In genomic region chr2:157415632-157416101, GRCh38 we compare ENCODE assay signal across 16 cellular contexts. TPM values are rescaled to one million over a fixed set of nuclear protein-coding genes. Genes with fewer than 3 reads are reported as not detected.
A peak's percentile ranks its signal among the peaks of the same experiment; 100 is the strongest.
DNase-seq lines count a peak whose midpoint lies in the region; ATAC-seq, FAIRE-seq and TF ChIP-seq lines count a peak whose summit lies in the region.
"Had no signal": no experiment of that assay in that cellular context is flagged by ENCODE, and none has a peak within 500 bp of the region (broad histone marks: within the 10 kb centered on the region; RNA-seq: fewer than 3 reads in every experiment).

No MANE protein-coding gene starts in this region.

- no peak for DNase-seq in activated CD8-positive, alpha-beta memory T cell treated with anti-CD3 and anti-CD28 coated beads, Interleukin-2, amount 10 ng/mL, durations not matched to agents 7 days and 5 days
- DNase-seq in activated CD8-positive, alpha-beta memory T cell treated with anti-CD3 and anti-CD28 coated beads, Interleukin-2, amount 50 U/mL, for 48 hours = no peak
- DNase-seq in MV-4-11 (lab: John Stamatoyannopoulos, UW) = peak; percentile 74
- no peak for DNase-seq in urothelium cell line (ENCODE audit: low spot score)
- DNase-seq in GM03348 (ENCODE audit: low spot score) = no peak
- DNase-seq: ACHN; activated CD4-positive, CD25-positive, alpha-beta regulatory T cell treated with anti-CD3 and anti-CD28 coated beads, Interleukin-2, amount 50 U/mL, for 72 hours; DMS79; NCI-H1105 treated with DMSO at 0.1 percent for 48 hours; ovary; uterus had no signal

- peaks cover 85% of the 10 kb centered on the region for H3K36me3 Mint-ChIP-seq in activated CD8-positive, alpha-beta memory T cell treated with anti-CD3 and anti-CD28 coated beads, Interleukin-2, amount 10 ng/mL, durations not matched to agents 7 days and 5 days
- H3K36me3 Mint-ChIP-seq in activated T-helper 17 cell treated with anti-CD3 and anti-CD28 coated beads, Interleukin-2, amount 50 U/mL, for 72 hours (ENCODE audit: low read depth) = peaks cover 99% of the 10 kb centered on the region

- no peaks in the 10 kb centered on the region for H3K27me3 ChIP-seq in neutrophil
- H3K27me3 ChIP-seq: ovary, uterus had no signal

- no peaks in the 10 kb centered on the region for H3K9me3 Mint-ChIP-seq in activated CD8-positive, alpha-beta memory T cell treated with anti-CD3 and anti-CD28 coated beads, Interleukin-2, amount 10 ng/mL, durations not matched to agents 7 days and 5 days (ENCODE audit: low read depth)
- no peaks in the 10 kb centered on the region for H3K9me3 Mint-ChIP-seq in activated T-helper 17 cell treated with anti-CD3 and anti-CD28 coated beads, Interleukin-2, amount 50 U/mL, for 72 hours

- ATAC-seq in activated CD8-positive, alpha-beta memory T cell treated with anti-CD3 and anti-CD28 coated beads, Interleukin-2, amount 10 ng/mL, durations not matched to agents 7 days and 5 days = no peak
- ATAC-seq in activated T-helper 17 cell treated with anti-CD3 and anti-CD28 coated beads, Interleukin-2, amount 50 U/mL, for 72 hours (replicated peaks) = no peak
- no peak for ATAC-seq in HG02970 (IDR thresholded peaks at IDR 0.05; ENCODE audit: low FRiP score, unreplicated experiment)

- peaks cover 89% of the 10 kb centered on the region for H3K4me1 Mint-ChIP-seq in activated CD8-positive, alpha-beta memory T cell treated with anti-CD3 and anti-CD28 coated beads, Interleukin-2, amount 10 ng/mL, durations not matched to agents 7 days and 5 days
- H3K4me1 Mint-ChIP-seq in activated T-helper 17 cell treated with anti-CD3 and anti-CD28 coated beads, Interleukin-2, amount 50 U/mL, for 72 hours = peaks cover 72% of the 10 kb centered on the region

- peaks cover 78% of the 10 kb centered on the region for H3K36me3 ChIP-seq in neutrophil
- H3K36me3 ChIP-seq: ovary, uterus had no signal

- H3K4me1 ChIP-seq in neutrophil (ENCODE audit: control insufficient read depth in 1 of 2, insufficient read depth in 1 of 2, low read depth in 1 of 2, low read length in 1 of 2) = peaks cover 79 to 85% of the 10 kb centered on the region in 2 experiments
- H3K4me1 ChIP-seq: uterus had no signal

- peak overlapping the region in 1 of 2 experiments; percentile 50 for H3K4me3 ChIP-seq in neutrophil (ENCODE audit: low read depth in 1 of 2, low read length in 1 of 2)
- H3K4me3 ChIP-seq: ovary, SK-N-MC, uterus had no signal

- H3K27ac ChIP-seq in neutrophil = peak overlapping the region; percentile 97
- H3K27ac ChIP-seq: ovary, SK-N-MC, uterus had no signal

- no peak for TF ChIP-seq CTCF in neutrophil (IDR thresholded peaks at IDR 0.05)

- CTCF ChIA-PET in activated CD8-positive, alpha-beta memory T cell treated with anti-CD3 and anti-CD28 coated beads, Interleukin-2, amount 10 ng/mL, durations not matched to agents 7 days and 5 days (lab: Charles Lee) = interaction anchor here (1.0 to 7.2 kb wide), 7 partner anchors 11 to 113 kb away, joined by 3 to 27 read pairs (median 4); no protein-coding TSS in a partner anchor

- peak overlapping the region; percentile 79 for H3K27ac Mint-ChIP-seq in activated CD8-positive, alpha-beta memory T cell treated with anti-CD3 and anti-CD28 coated beads, Interleukin-2, amount 10 ng/mL, durations not matched to agents 7 days and 5 days
- peak overlapping the region; percentile 96 for H3K27ac Mint-ChIP-seq in activated T-helper 17 cell treated with anti-CD3 and anti-CD28 coated beads, Interleukin-2, amount 50 U/mL, for 72 hours

- no peak for FAIRE-seq in urothelium cell line (lab: Jason Lieb, UNC)

- H3K9me3 ChIP-seq in neutrophil = no peaks in the 10 kb centered on the region
- H3K9me3 ChIP-seq: ovary, uterus had no signal

- peak overlapping the region; percentile 19 for H3K4me3 Mint-ChIP-seq in activated CD8-positive, alpha-beta memory T cell treated with anti-CD3 and anti-CD28 coated beads, Interleukin-2, amount 10 ng/mL, durations not matched to agents 7 days and 5 days
- H3K4me3 Mint-ChIP-seq in activated T-helper 17 cell treated with anti-CD3 and anti-CD28 coated beads, Interleukin-2, amount 50 U/mL, for 72 hours = peak overlapping the region; percentile 79

- H3K27me3 Mint-ChIP-seq in activated CD8-positive, alpha-beta memory T cell treated with anti-CD3 and anti-CD28 coated beads, Interleukin-2, amount 10 ng/mL, durations not matched to agents 7 days and 5 days = no peaks in the 10 kb centered on the region
- no peaks in the 10 kb centered on the region for H3K27me3 Mint-ChIP-seq in activated T-helper 17 cell treated with anti-CD3 and anti-CD28 coated beads, Interleukin-2, amount 50 U/mL, for 72 hours

RNA-seq across cellular contexts. Expression of gene CYTIP, which starts 28.2 kb away (rescaled TPM):
- 100 to 1,000 TPM; 231 to 343 TPM for total RNA-seq in activated CD8-positive, alpha-beta memory T cell treated with anti-CD3 and anti-CD28 coated beads, Interleukin-2, amount 10 ng/mL, durations not matched to agents 7 days and 5 days
- total RNA-seq in activated T-helper 17 cell treated with anti-CD3 and anti-CD28 coated beads, Interleukin-2, amount 50 U/mL, for 72 hours = 100 to 1,000 TPM; 581 to 591 TPM
- total RNA-seq: lung microvascular endothelial cell had no signal
